ENCODE assay signal across 21 cellular contexts in the genomic region with DNA sequence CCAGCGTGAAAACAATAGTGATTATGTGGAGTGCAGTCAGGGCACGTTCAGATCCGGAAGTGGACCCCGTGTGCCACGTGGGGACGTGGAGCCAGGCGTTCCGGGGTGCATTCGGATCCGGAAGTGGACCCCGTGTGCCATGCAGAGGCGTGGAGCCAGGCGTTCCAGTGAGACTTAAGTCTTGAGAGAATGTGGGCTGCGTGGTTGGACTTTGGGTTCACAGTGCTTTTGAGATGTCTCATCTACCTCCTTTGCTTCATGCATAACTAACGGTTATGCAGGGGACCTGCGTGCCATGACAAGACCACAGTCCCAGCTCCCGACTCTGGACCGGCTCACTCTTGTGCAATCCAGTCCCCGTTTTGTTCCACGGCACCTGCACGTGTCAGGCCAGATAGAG. TPM values are rescaled to one million over a fixed set of nuclear protein-coding genes. Genes with fewer than 3 reads are reported as not detected.
A peak's percentile ranks its signal among the peaks of the same experiment; 100 is the strongest.
DNase-seq lines count a peak whose midpoint lies in the region; ATAC-seq and TF ChIP-seq lines count a peak whose summit lies in the region.
"Had no signal": no experiment of that assay in that cellular context is flagged by ENCODE, and none has a peak within 500 bp of the region (broad histone marks: within the 10 kb centered on the region; RNA-seq: fewer than 3 reads in every experiment).

No MANE protein-coding gene starts in this region.

- 95 to 96% methylated on average over 21 of the region's 21 CpGs for WGBS in heart right ventricle, 2 donors

- no peaks in the 10 kb centered on the region for H3K9me3 ChIP-seq in heart right ventricle
- H3K9me3 ChIP-seq: BE2C, HAP-1, SJCRH30 had no signal

- H3K4me3 Mint-ChIP-seq in activated naive CD8-positive, alpha-beta T cell treated with anti-CD3 and anti-CD28 coated beads, Interleukin-2, amount 50 U/mL, for 24 hours = no peak overlapping the region
- peak overlapping the region; percentile 21 for H3K4me3 Mint-ChIP-seq in memory B cell

- peak; percentile 23 for DNase-seq in Right ventricle myocardium superior
- DNase-seq in heart right ventricle = no peak
- DNase-seq in activated naive CD8-positive, alpha-beta T cell treated with anti-CD3 and anti-CD28 coated beads, Interleukin-2, amount 50 U/mL, for 24 hours = no peak
- DNase-seq in memory B cell (ENCODE audit: low spot score in 2 of 2) = no peak
- DNase-seq in Kasumi-1 (lab: John Stamatoyannopoulos, UW) = no peak
- DNase-seq in NCI-H345 (lab: John Stamatoyannopoulos, UW) = no peak
- DNase-seq: BE2C; DMS79; GM23248; MV-4-11; NCI-H1105 treated with DMSO at 0.1 percent for 48 hours; NCI-H2029 treated with DMSO at 0.1 percent for 48 hours; NCI-H226; NCI-H524; NCI-H774; NK-92 treated with Interleukin-12 subunit alpha and Interleukin-12 subunit beta, amount 100 ng/mL, for 24 hours; SJCRH30 had no signal

- H3K9me3 Mint-ChIP-seq in activated naive CD8-positive, alpha-beta T cell treated with anti-CD3 and anti-CD28 coated beads, Interleukin-2, amount 50 U/mL, for 24 hours = no peaks in the 10 kb centered on the region
- H3K9me3 Mint-ChIP-seq in memory B cell = no peaks in the 10 kb centered on the region
- H3K9me3 Mint-ChIP-seq: IgD-negative memory B cell had no signal

- no peaks in the 10 kb centered on the region for H3K27me3 ChIP-seq in heart right ventricle
- H3K27me3 ChIP-seq: BE2C, SJCRH30 had no signal

- no peak for ATAC-seq in Right ventricle myocardium superior (ENCODE audit: poor library complexity)
- ATAC-seq in heart right ventricle = no peak
- no peak for ATAC-seq in activated naive CD8-positive, alpha-beta T cell treated with anti-CD3 and anti-CD28 coated beads, Interleukin-2, amount 50 U/mL, for 24 hours
- ATAC-seq in memory B cell (ENCODE audit: low read depth) = no peak
- ATAC-seq in HG02870 (IDR thresholded peaks at IDR 0.05; ENCODE audit: unreplicated experiment) = no peak
- ATAC-seq: Panc1 had no signal

- H3K36me3 Mint-ChIP-seq in activated naive CD8-positive, alpha-beta T cell treated with anti-CD3 and anti-CD28 coated beads, Interleukin-2, amount 50 U/mL, for 24 hours (ENCODE audit: low read depth) = peaks cover 61% of the 10 kb centered on the region
- peaks cover 42% of the 10 kb centered on the region for H3K36me3 Mint-ChIP-seq in memory B cell

- intact Hi-C loops in Right ventricle myocardium superior (cut with DNase I) (no loop called here), heart right ventricle (cut with DNase I) (no loop called here)

- TF ChIP-seq CTCF in heart right ventricle (IDR thresholded peaks at IDR 0.05) = no peak

- no peak overlapping the region for H3K27ac ChIP-seq in heart right ventricle
- H3K27ac ChIP-seq: GM23248, SJCRH30 had no signal

- H3K27me3 Mint-ChIP-seq in activated naive CD8-positive, alpha-beta T cell treated with anti-CD3 and anti-CD28 coated beads, Interleukin-2, amount 50 U/mL, for 24 hours = no peaks in the 10 kb centered on the region
- no peaks in the 10 kb centered on the region for H3K27me3 Mint-ChIP-seq in memory B cell
- H3K27me3 Mint-ChIP-seq: IgD-negative memory B cell had no signal

- H3K4me1 ChIP-seq in heart right ventricle = no peaks in the 10 kb centered on the region
- H3K4me1 ChIP-seq: BE2C, HAP-1, SJCRH30 had no signal

- peak overlapping the region; percentile 14 for H3K27ac Mint-ChIP-seq in activated naive CD8-positive, alpha-beta T cell treated with anti-CD3 and anti-CD28 coated beads, Interleukin-2, amount 50 U/mL, for 24 hours
- peak overlapping the region; percentile 25 for H3K27ac Mint-ChIP-seq in memory B cell

- peaks cover 6% of the 10 kb centered on the region for H3K4me1 Mint-ChIP-seq in activated naive CD8-positive, alpha-beta T cell treated with anti-CD3 and anti-CD28 coated beads, Interleukin-2, amount 50 U/mL, for 24 hours
- H3K4me1 Mint-ChIP-seq in memory B cell = peaks cover 11% of the 10 kb centered on the region

- peaks cover 0 to 100% (median 21%) of the 10 kb centered on the region in 9 donors for H3K36me3 ChIP-seq in heart right ventricle
- H3K36me3 ChIP-seq: BE2C had no signal

- H3K4me3 ChIP-seq in heart right ventricle = no peak overlapping the region
- H3K4me3 ChIP-seq: GM23248, HAP-1, SJCRH30 had no signal

RNA-seq across cellular contexts. Expression of a gene that starts 28.8 kb away (rescaled TPM):
- total RNA-seq in Right ventricle myocardium superior = 8.7 TPM
- 10 to 100 TPM in 2 of 10 donors, 1 to 10 TPM in 8; 6.8 to 12.5 (median 9.3) TPM for total RNA-seq in heart right ventricle
- 1 to 10 TPM; 7.6 to 9.9 TPM for polyA plus RNA-seq in heart right ventricle
